In the genomic region with DNA sequence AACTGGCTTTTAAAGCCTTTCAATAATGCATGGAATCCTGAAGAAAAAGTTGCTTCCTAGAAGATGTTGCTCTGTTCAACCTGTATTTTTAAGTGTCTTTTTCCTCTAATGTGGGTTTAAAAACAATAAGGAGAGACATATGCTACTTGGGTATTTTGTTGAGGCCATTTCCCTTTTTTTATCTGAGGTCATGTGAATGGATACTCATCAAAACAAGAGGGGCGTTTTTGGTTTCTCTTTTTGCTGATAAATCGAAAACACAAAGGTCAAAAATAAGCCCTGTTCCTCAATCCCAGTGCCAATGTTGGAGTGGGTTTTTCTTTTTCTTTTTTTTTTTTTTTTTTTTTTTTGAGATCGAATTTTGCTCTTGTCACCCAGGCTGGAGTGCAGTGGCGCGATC, we compare ENCODE assay signal across 24 cellular contexts.
"Had no signal": no experiment of that assay in that cellular context is flagged by ENCODE, and none has a peak within 500 bp of the region (broad histone marks: within the 10 kb centered on the region; RNA-seq: fewer than 3 reads in every experiment).

No MANE protein-coding gene starts in this region.

- H3K36me3 ChIP-seq: esophagus squamous epithelium, gastrocnemius medialis, heart right ventricle, left lung, lower lobe of right lung had no signal

- H3K27ac ChIP-seq: coronary artery, epithelial cell of prostate, esophagus squamous epithelium, gastrocnemius medialis, hepatocyte, left lung, lower lobe of right lung had no signal

- H3K27me3 Mint-ChIP-seq: effector memory CD8-positive, alpha-beta T cell; memory B cell; naive thymus-derived CD4-positive, alpha-beta T cell had no signal

- DNase-seq: effector CD8-positive, alpha-beta T cell; effector memory CD8-positive, alpha-beta T cell; endodermal cell; erythroblast; esophagus squamous epithelium; foreskin fibroblast; foreskin melanocyte; gastrocnemius medialis; glutamatergic neuron; head of caudate nucleus; heart right ventricle; hypothalamus; immature natural killer cell; left cardiac atrium; left lung; left ventricle myocardium superior; lower lobe of right lung; mesendoderm; midbrain; naive thymus-derived CD4-positive, alpha-beta T cell had no signal

- H3K27me3 ChIP-seq: esophagus squamous epithelium, gastrocnemius medialis, hepatocyte, left lung had no signal

- H3K9me3 ChIP-seq: esophagus squamous epithelium, gastrocnemius medialis, left lung, lower lobe of right lung had no signal

- H3K4me1 Mint-ChIP-seq: immature natural killer cell had no signal

- H3K4me3 Mint-ChIP-seq: effector memory CD8-positive, alpha-beta T cell; endodermal cell; immature natural killer cell; memory B cell; naive thymus-derived CD4-positive, alpha-beta T cell had no signal

- H3K4me1 ChIP-seq: esophagus squamous epithelium, gastrocnemius medialis, heart right ventricle, left lung, lower lobe of right lung had no signal

- H3K36me3 Mint-ChIP-seq: immature natural killer cell, memory B cell had no signal

- H3K27ac Mint-ChIP-seq: effector memory CD8-positive, alpha-beta T cell; endodermal cell; immature natural killer cell; memory B cell; naive thymus-derived CD4-positive, alpha-beta T cell had no signal

- H3K4me3 ChIP-seq: coronary artery, esophagus squamous epithelium, gastrocnemius medialis, heart right ventricle, hepatocyte, left lung, lower lobe of right lung had no signal
